Comparison of ENCODE assay signal across 8 cellular contexts in genomic region chr4:123605797-123606196, GRCh38.
A peak's percentile ranks its signal among the peaks of the same experiment; 100 is the strongest.
DNase-seq lines count a peak whose midpoint lies in the region; ATAC-seq lines count a peak whose summit lies in the region.
"Not testable (repeated sequence)": the region's sequence is repeated elsewhere in the genome, so short reads cannot be mapped to it uniquely, and the experiment has no call there.

No MANE protein-coding gene starts in this region.

- not testable (repeated sequence) for H3K4me3 Mint-ChIP-seq in activated CD8-positive, alpha-beta memory T cell treated with anti-CD3 and anti-CD28 coated beads, Interleukin-2, amount 10 ng/mL, durations not matched to agents 7 days and 5 days
- peak overlapping the region in 1 of 5 donors; percentile 68 for H3K4me3 Mint-ChIP-seq in immature natural killer cell
- peak overlapping the region; percentile 80 for H3K4me3 Mint-ChIP-seq in natural killer cell treated with Interleukin-12 subunit alpha and Interleukin-12 subunit beta and Interleukin-15 and Interleukin-18, amount 100 ng/mL, for 72 hours

- peak overlapping the region; percentile 35 for H3K27ac Mint-ChIP-seq in activated CD8-positive, alpha-beta memory T cell treated with anti-CD3 and anti-CD28 coated beads, Interleukin-2, amount 10 ng/mL, durations not matched to agents 7 days and 5 days
- peak overlapping the region in 4 of 6 donors; percentile 36 to 90 (median 68) for H3K27ac Mint-ChIP-seq in immature natural killer cell
- H3K27ac Mint-ChIP-seq in natural killer cell treated with Interleukin-12 subunit alpha and Interleukin-12 subunit beta and Interleukin-15 and Interleukin-18, amount 100 ng/mL, for 72 hours = peak overlapping the region; percentile 90 to 93

- not testable (repeated sequence) for H3K27me3 Mint-ChIP-seq in activated CD8-positive, alpha-beta memory T cell treated with anti-CD3 and anti-CD28 coated beads, Interleukin-2, amount 10 ng/mL, durations not matched to agents 7 days and 5 days; immature natural killer cell (ENCODE audit: low read depth in 3 of 3); natural killer cell treated with Interleukin-12 subunit alpha and Interleukin-12 subunit beta and Interleukin-15 and Interleukin-18, amount 100 ng/mL, for 72 hours

- peaks cover 61% of the 10 kb centered on the region for H3K4me1 Mint-ChIP-seq in activated CD8-positive, alpha-beta memory T cell treated with anti-CD3 and anti-CD28 coated beads, Interleukin-2, amount 10 ng/mL, durations not matched to agents 7 days and 5 days
- H3K4me1 Mint-ChIP-seq in immature natural killer cell = peaks cover 35 to 66% of the 10 kb centered on the region in 2 donors
- H3K4me1 Mint-ChIP-seq in natural killer cell treated with Interleukin-12 subunit alpha and Interleukin-12 subunit beta and Interleukin-15 and Interleukin-18, amount 100 ng/mL, for 72 hours (ENCODE audit: low read depth in 2 of 2) = peaks cover 43 to 54% of the 10 kb centered on the region in 2 donors

- not testable (repeated sequence) for H3K9me3 Mint-ChIP-seq in activated CD8-positive, alpha-beta memory T cell treated with anti-CD3 and anti-CD28 coated beads, Interleukin-2, amount 10 ng/mL, durations not matched to agents 7 days and 5 days (ENCODE audit: low read depth); immature natural killer cell; natural killer cell treated with Interleukin-12 subunit alpha and Interleukin-12 subunit beta and Interleukin-15 and Interleukin-18, amount 100 ng/mL, for 72 hours

- ATAC-seq in GM18498 (IDR thresholded peaks at IDR 0.05; ENCODE audit: unreplicated experiment) (peak; percentile 43), GM18867 (IDR thresholded peaks at IDR 0.05; ENCODE audit: unreplicated experiment) (peak; percentile 55), GM19395 (IDR thresholded peaks at IDR 0.05; ENCODE audit: unreplicated experiment) (peak; percentile 42), HG03280 (IDR thresholded peaks at IDR 0.05; ENCODE audit: unreplicated experiment) (peak; percentile 48)
- ATAC-seq in activated CD8-positive, alpha-beta memory T cell treated with anti-CD3 and anti-CD28 coated beads, Interleukin-2, amount 10 ng/mL, durations not matched to agents 7 days and 5 days; natural killer cell treated with Interleukin-12 subunit alpha and Interleukin-12 subunit beta and Interleukin-15 and Interleukin-18, amount 100 ng/mL, for 72 hours: not testable (repeated sequence)

- peak; percentile 28 for DNase-seq in NCI-H526 treated with DMSO at 0.1 percent for 48 hours (lab: John Stamatoyannopoulos, UW)
- DNase-seq in activated CD8-positive, alpha-beta memory T cell treated with anti-CD3 and anti-CD28 coated beads, Interleukin-2, amount 10 ng/mL, durations not matched to agents 7 days and 5 days; immature natural killer cell; natural killer cell treated with Interleukin-12 subunit alpha and Interleukin-12 subunit beta and Interleukin-15 and Interleukin-18, amount 100 ng/mL, for 72 hours (ENCODE audit: low spot score): not testable (repeated sequence)

- CTCF ChIA-PET in activated CD8-positive, alpha-beta memory T cell treated with anti-CD3 and anti-CD28 coated beads, Interleukin-2, amount 10 ng/mL, durations not matched to agents 7 days and 5 days (lab: Charles Lee) = interaction anchor here (3.0 kb wide), 1 partner anchor 41 kb away, joined by 12 read pairs; no protein-coding TSS in a partner anchor

- peaks cover 19% of the 10 kb centered on the region for H3K36me3 Mint-ChIP-seq in activated CD8-positive, alpha-beta memory T cell treated with anti-CD3 and anti-CD28 coated beads, Interleukin-2, amount 10 ng/mL, durations not matched to agents 7 days and 5 days
- not testable (repeated sequence) for H3K36me3 Mint-ChIP-seq in immature natural killer cell
- H3K36me3 Mint-ChIP-seq in natural killer cell treated with Interleukin-12 subunit alpha and Interleukin-12 subunit beta and Interleukin-15 and Interleukin-18, amount 100 ng/mL, for 72 hours = peaks cover 15% of the 10 kb centered on the region

Comparison
In these comparisons a context has a peak if more than half of its experiments do, and no peak if none do; other contexts are left out.
1. H3K27ac Mint-ChIP-seq: peak in every context shown above with its lines; median percentile 92 in natural killer cell treated with Interleukin-12 subunit alpha and Interleukin-12 subunit beta and Interleukin-15 and Interleukin-18, amount 100 ng/mL, for 72 hours; 68 in immature natural killer cell; 35 in activated CD8-positive, alpha-beta memory T cell treated with anti-CD3 and anti-CD28 coated beads, Interleukin-2, amount 10 ng/mL, durations not matched to agents 7 days and 5 days.